ENCODE assay signal across 16 cellular contexts in the genomic region with DNA sequence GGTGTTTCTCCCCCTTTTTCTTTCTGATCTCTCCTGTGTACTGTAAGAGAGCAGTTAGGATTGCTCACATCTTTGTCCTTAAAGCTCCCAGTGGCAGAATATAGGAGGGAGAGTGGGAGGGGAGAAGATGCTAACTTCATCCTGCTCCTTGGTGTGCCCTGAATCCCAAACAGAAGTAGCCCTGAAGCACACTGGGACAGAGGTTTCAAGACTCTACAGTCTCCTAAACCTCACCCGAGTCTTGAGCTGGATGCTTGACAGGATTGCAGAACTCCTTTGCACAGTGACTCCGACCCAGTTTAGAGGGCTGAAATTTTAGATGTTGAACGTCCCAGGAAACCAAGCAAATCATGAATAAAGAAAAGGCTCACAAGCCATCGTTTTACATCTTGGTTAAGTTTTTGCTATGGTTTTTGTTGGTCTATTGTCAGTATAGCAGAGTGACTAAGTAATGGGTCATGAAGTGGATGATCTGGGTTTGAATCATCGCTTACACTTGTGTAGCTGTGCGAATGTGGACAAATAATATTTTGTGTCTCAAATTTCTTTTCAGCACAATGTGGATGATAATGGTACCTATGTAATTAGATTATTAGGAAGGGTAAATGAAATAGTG. TPM values are rescaled to one million over a fixed set of nuclear protein-coding genes. Genes with fewer than 3 reads are reported as not detected.
DNase-seq lines count a peak whose midpoint lies in the region; ATAC-seq and TF ChIP-seq lines count a peak whose summit lies in the region.
"Had no signal": no experiment of that assay in that cellular context is flagged by ENCODE, and none has a peak within 500 bp of the region (broad histone marks: within the 10 kb centered on the region; RNA-seq: fewer than 3 reads in every experiment).

No MANE protein-coding gene starts in this region.

- H3K36me3 Mint-ChIP-seq in T-helper 17 cell (ENCODE audit: low read depth): peaks cover 3% of the 10 kb centered on the region

- in situ Hi-C loops in astrocyte of the cerebellum (cut with HindIII; ENCODE audit: low sequenced_read_pairs): no loop called here

- no peak for TF ChIP-seq CTCF in AG10803 (conservative IDR thresholded peaks at IDR 0.05; ENCODE audit: low read length)
- no peak for TF ChIP-seq CTCF in astrocyte of the cerebellum (IDR thresholded peaks at IDR 0.05; ENCODE audit: low read depth, low read length, missing control alignments)
- TF ChIP-seq CTCF in kidney epithelial cell (IDR thresholded peaks at IDR 0.05; ENCODE audit: insufficient read depth, low read length, poor library complexity, severe bottlenecking): no peak
- no peak for TF ChIP-seq CTCF in dorsolateral prefrontal cortex (IDR thresholded peaks at IDR 0.05 in 54 of 56, conservative IDR thresholded peaks at IDR 0.05 in 2 of 56; ENCODE audit: low read depth in 1 of 56, partially characterized antibody in 56 of 56)

- no peak overlapping the region for H3K27ac ChIP-seq in dorsolateral prefrontal cortex
- H3K27ac ChIP-seq: adrenal gland, left ventricle myocardium inferior had no signal

- no peak overlapping the region for H3K4me3 Mint-ChIP-seq in T-helper 17 cell
- H3K4me3 Mint-ChIP-seq: CD8-positive, alpha-beta memory T cell had no signal

- no peaks in the 10 kb centered on the region for H3K9me3 ChIP-seq in T-helper 17 cell (ENCODE audit: control insufficient read depth, low read length, poor library complexity, severe bottlenecking)
- H3K9me3 ChIP-seq: adrenal gland, left ventricle myocardium inferior, sigmoid colon had no signal

- no peaks in the 10 kb centered on the region for H3K27me3 Mint-ChIP-seq in T-helper 17 cell

- H3K4me3 ChIP-seq in AG10803 (ENCODE audit: low read length) (no peak overlapping the region), astrocyte of the cerebellum (ENCODE audit: low read depth, low read length) (no peak overlapping the region), kidney epithelial cell (ENCODE audit: low read depth, low read length) (no peak overlapping the region), dorsolateral prefrontal cortex (no peak overlapping the region)
- H3K4me3 ChIP-seq: adrenal gland, left ventricle myocardium inferior, sigmoid colon had no signal

- DNase-seq in AG10803 (ENCODE audit: low read depth) (peak; percentile 66), HS-27A (ENCODE audit: low read depth) (peak; percentile 26), astrocyte of the cerebellum (ENCODE audit: low read depth) (peak; percentile 12), kidney epithelial cell (ENCODE audit: low read depth) (peak; percentile 32), T-helper 17 cell (no peak), dorsolateral prefrontal cortex (no peak), NCI-H2107 treated with DMSO at 0.1 percent for 48 hours (lab: John Stamatoyannopoulos, UW; ENCODE audit: unreplicated experiment) (no peak)
- DNase-seq: activated CD8-positive, alpha-beta memory T cell treated with anti-CD3 and anti-CD28 coated beads, Interleukin-2, amount 50 U/mL, for 4 hours; adrenal gland; CD8-positive, alpha-beta memory T cell; left ventricle myocardium inferior; NCI-H69; SIG-M5; sigmoid colon had no signal

- H3K27ac Mint-ChIP-seq in T-helper 17 cell: no peak overlapping the region

- no peak for ATAC-seq in T-helper 17 cell
- no peak for ATAC-seq in HG02763 (IDR thresholded peaks at IDR 0.05; ENCODE audit: unreplicated experiment)

- no peaks in the 10 kb centered on the region for H3K36me3 ChIP-seq in kidney epithelial cell (ENCODE audit: control insufficient read depth, insufficient read depth, low read length)
- H3K36me3 ChIP-seq: adrenal gland, left ventricle myocardium inferior, sigmoid colon had no signal

- H3K27me3 ChIP-seq in kidney epithelial cell (ENCODE audit: control insufficient read depth, insufficient read depth, low read length) (no peaks in the 10 kb centered on the region), dorsolateral prefrontal cortex (no peaks in the 10 kb centered on the region)
- H3K27me3 ChIP-seq: adrenal gland, sigmoid colon had no signal

- intact Hi-C loops in dorsolateral prefrontal cortex (cut with DNase I): no loop called here

- H3K4me1 Mint-ChIP-seq in T-helper 17 cell: peaks cover 11% of the 10 kb centered on the region

RNA-seq across cellular contexts. Expression of a gene that starts 37.5 kb away (rescaled TPM):
- not detected in 2 replicates for total RNA-seq in kidney epithelial cell
- total RNA-seq in T-helper 17 cell: not detected
- under 1 TPM in 1 of 120 experiments, not detected in 119; 0.90 TPM for total RNA-seq in dorsolateral prefrontal cortex
- total RNA-seq: dermis microvascular lymphatic vessel endothelial cell had no signal

Comparison
In these comparisons a context has a peak if more than half of its experiments do, and no peak if none do; other contexts are left out.
1. DNase-seq: peak in AG10803 (single experiment), HS-27A (single experiment), astrocyte of the cerebellum (single experiment) and kidney epithelial cell (single experiment); none in T-helper 17 cell (0 of 3), dorsolateral prefrontal cortex (0 of 10) and NCI-H2107 treated with DMSO at 0.1 percent for 48 hours (single experiment).